In the genomic region with DNA sequence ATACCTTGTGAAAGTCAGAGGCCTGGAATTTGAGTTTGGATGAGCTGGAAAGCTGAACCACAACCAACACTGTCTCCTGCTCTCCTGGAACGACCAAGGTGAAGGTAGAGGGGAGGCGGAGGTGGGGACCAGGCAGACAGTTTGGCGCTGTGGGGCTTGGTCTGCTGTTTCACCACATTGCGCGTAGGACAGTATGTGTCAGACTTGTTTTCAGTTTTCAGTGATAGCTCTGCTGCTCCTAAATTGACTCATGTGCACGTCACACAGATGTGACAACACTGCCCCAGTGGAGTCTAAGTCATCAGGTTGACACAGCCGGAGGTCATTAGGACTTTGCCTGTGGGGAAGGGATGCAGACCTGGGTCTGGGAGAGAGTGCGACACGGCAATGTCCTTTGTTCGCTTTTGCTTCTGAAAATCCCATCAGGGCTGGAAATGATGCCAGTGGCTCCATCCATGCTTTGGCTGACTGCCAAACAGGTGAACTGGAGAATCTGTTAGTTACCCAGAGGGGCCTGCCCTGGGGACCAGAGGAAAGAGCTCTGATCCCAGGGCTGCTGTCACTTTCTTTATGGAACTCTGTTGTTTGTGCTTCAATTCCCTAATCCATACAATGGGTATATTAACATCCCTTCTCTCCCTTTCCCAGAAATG, we compare ENCODE assay signal across 11 cellular contexts.
DNase-seq lines count a peak whose midpoint lies in the region; ATAC-seq and TF ChIP-seq lines count a peak whose summit lies in the region.
"Had no signal": no experiment of that assay in that cellular context is flagged by ENCODE, and none has a peak within 500 bp of the region (broad histone marks: within the 10 kb centered on the region; RNA-seq: fewer than 3 reads in every experiment).

No MANE protein-coding gene starts in this region.

- H3K9me3 ChIP-seq in ascending aorta, result no peaks in the 10 kb centered on the region
- H3K9me3 ChIP-seq in effector memory CD4-positive, alpha-beta T cell (ENCODE audit: control insufficient read depth, low read length), result no peaks in the 10 kb centered on the region

- DNase-seq in EH (ENCODE audit: low read depth) (peak; percentile 48), MV-4-11 (lab: John Stamatoyannopoulos, UW) (peak; percentile 63), ascending aorta (ENCODE audit: low spot score in 2 of 2) (no peak)
- peak; percentile 28 for DNase-seq in activated CD8-positive, alpha-beta T cell treated with anti-CD3 and anti-CD28 coated beads, Interleukin-2, amount 10 ng/mL, durations not matched to agents 7 days and 5 days
- peak; percentile 10 for DNase-seq in stimulated activated CD4-positive, alpha-beta T cell treated with anti-CD3 and anti-CD28 coated beads, Interleukin-12 subunit alpha, Interleukin-12 subunit beta, amount 100 ng/mL, for 4 hours
- no peak for DNase-seq in effector memory CD4-positive, alpha-beta T cell
- DNase-seq: central memory CD4-positive, alpha-beta T cell; glutamatergic neuron; NCI-H2107; small intestine had no signal

- H3K4me3 Mint-ChIP-seq in activated CD8-positive, alpha-beta T cell treated with anti-CD3 and anti-CD28 coated beads, Interleukin-2, amount 10 ng/mL, durations not matched to agents 7 days and 5 days, result no peak overlapping the region

- intact Hi-C loops in ascending aorta (cut with DNase I), result loop anchor here (10.0 kb wide), 1 partner anchor 168 kb away; no protein-coding TSS in a partner anchor

- H3K9me3 Mint-ChIP-seq in activated CD8-positive, alpha-beta T cell treated with anti-CD3 and anti-CD28 coated beads, Interleukin-2, amount 10 ng/mL, durations not matched to agents 7 days and 5 days (ENCODE audit: insufficient read depth), result no peaks in the 10 kb centered on the region

- CTCF ChIA-PET in activated CD8-positive, alpha-beta T cell treated with anti-CD3 and anti-CD28 coated beads, Interleukin-2, amount 10 ng/mL, durations not matched to agents 7 days and 5 days (lab: Charles Lee), result interaction anchor here (1.2 kb wide), 1 partner anchor 168 kb away, joined by 5 read pairs; no protein-coding TSS in a partner anchor

- peaks cover 1% of the 10 kb centered on the region for H3K4me1 Mint-ChIP-seq in activated CD8-positive, alpha-beta T cell treated with anti-CD3 and anti-CD28 coated beads, Interleukin-2, amount 10 ng/mL, durations not matched to agents 7 days and 5 days (ENCODE audit: low read depth)

- no peak overlapping the region for H3K27ac ChIP-seq in ascending aorta
- H3K27ac ChIP-seq in effector memory CD4-positive, alpha-beta T cell (ENCODE audit: insufficient read depth, low read length, poor library complexity, severe bottlenecking), result no peak overlapping the region

- no peaks in the 10 kb centered on the region for H3K4me1 ChIP-seq in ascending aorta
- H3K4me1 ChIP-seq in effector memory CD4-positive, alpha-beta T cell (ENCODE audit: control insufficient read depth, insufficient read depth, low read length, poor library complexity, severe bottlenecking), result no peaks in the 10 kb centered on the region

- no peaks in the 10 kb centered on the region for H3K27me3 Mint-ChIP-seq in activated CD8-positive, alpha-beta T cell treated with anti-CD3 and anti-CD28 coated beads, Interleukin-2, amount 10 ng/mL, durations not matched to agents 7 days and 5 days (ENCODE audit: low read depth)

- H3K36me3 Mint-ChIP-seq in activated CD8-positive, alpha-beta T cell treated with anti-CD3 and anti-CD28 coated beads, Interleukin-2, amount 10 ng/mL, durations not matched to agents 7 days and 5 days (ENCODE audit: low read depth), result no peaks in the 10 kb centered on the region

- no peak for TF ChIP-seq CTCF in ascending aorta (IDR thresholded peaks at IDR 0.05)

- H3K27ac Mint-ChIP-seq in activated CD8-positive, alpha-beta T cell treated with anti-CD3 and anti-CD28 coated beads, Interleukin-2, amount 10 ng/mL, durations not matched to agents 7 days and 5 days, result no peak overlapping the region

- no peaks in the 10 kb centered on the region for H3K36me3 ChIP-seq in ascending aorta
- H3K36me3 ChIP-seq in effector memory CD4-positive, alpha-beta T cell (ENCODE audit: control insufficient read depth, insufficient read depth, low read length), result no peaks in the 10 kb centered on the region

- no peaks in the 10 kb centered on the region for H3K27me3 ChIP-seq in ascending aorta
- no peaks in the 10 kb centered on the region for H3K27me3 ChIP-seq in effector memory CD4-positive, alpha-beta T cell (replicated peaks; ENCODE audit: control insufficient read depth, insufficient read depth, low read length, poor library complexity, severe bottlenecking)

- POLR2A ChIA-PET in activated CD8-positive, alpha-beta T cell treated with anti-CD3 and anti-CD28 coated beads, Interleukin-2, amount 10 ng/mL, durations not matched to agents 7 days and 5 days (lab: Charles Lee), result no interaction called here

- H3K4me3 ChIP-seq in ascending aorta, result no peak overlapping the region
- H3K4me3 ChIP-seq in effector memory CD4-positive, alpha-beta T cell (ENCODE audit: insufficient read depth, low read depth, low read length, poor library complexity, severe bottlenecking), result no peak overlapping the region

- ATAC-seq in activated CD8-positive, alpha-beta T cell treated with anti-CD3 and anti-CD28 coated beads, Interleukin-2, amount 10 ng/mL, durations not matched to agents 7 days and 5 days, result peak; percentile 60
- no peak for ATAC-seq in GM19455 (IDR thresholded peaks at IDR 0.05; ENCODE audit: unreplicated experiment)

Comparison
In these comparisons a context has a peak if more than half of its experiments do, and no peak if none do; other contexts are left out.
1. DNase-seq: peak in EH (single experiment), MV-4-11 (single experiment), activated CD8-positive, alpha-beta T cell treated with anti-CD3 and anti-CD28 coated beads, Interleukin-2, amount 10 ng/mL, durations not matched to agents 7 days and 5 days (single experiment) and stimulated activated CD4-positive, alpha-beta T cell treated with anti-CD3 and anti-CD28 coated beads, Interleukin-12 subunit alpha, Interleukin-12 subunit beta, amount 100 ng/mL, for 4 hours (single experiment); none in ascending aorta (0 of 2) and effector memory CD4-positive, alpha-beta T cell (0 of 3).